ENCODE assay signal across 28 cellular contexts in genomic region chr19:50981587-50982146, GRCh38. TPM values are rescaled to one million over a fixed set of nuclear protein-coding genes. Genes with fewer than 3 reads are reported as not detected.
"Had no signal": no experiment of that assay in that cellular context is flagged by ENCODE, and none has a peak within 500 bp of the region (broad histone marks: within the 10 kb centered on the region; RNA-seq: fewer than 3 reads in every experiment).

No MANE protein-coding gene starts in this region.

- H3K4me3 Mint-ChIP-seq: activated CD4-positive, alpha-beta memory T cell treated with anti-CD3 and anti-CD28 coated beads, Interleukin-2, amount 10 ng/mL, durations not matched to agents 7 days and 5 days; activated CD4-positive, alpha-beta T cell treated with anti-CD3 and anti-CD28 coated beads, Interleukin-2, amount 10 ng/mL, durations not matched to agents 24 days and 14 days; activated naive CD4-positive, alpha-beta T cell treated with anti-CD3 and anti-CD28 coated beads, Interleukin-2, amount 10 ng/mL, durations not matched to agents 7 days and 5 days; activated naive CD8-positive, alpha-beta T cell treated with anti-CD3 and anti-CD28 coated beads, Interleukin-2, amount 50 U/mL, for 24 hours; activated T-cell treated with anti-CD3 and anti-CD28 coated beads, Interleukin-2, amount 50 U/mL, for 72 hours; immature natural killer cell; nephron had no signal

- ATAC-seq: activated CD4-positive, CD25-positive, alpha-beta regulatory T cell treated with anti-CD3 and anti-CD28 coated beads, Interleukin-2, amount 50 U/mL, for 24 hours; activated naive CD8-positive, alpha-beta T cell treated with anti-CD3 and anti-CD28 coated beads, Interleukin-2, amount 50 U/mL, for 24 hours; activated T-cell treated with anti-CD3 and anti-CD28 coated beads, Interleukin-2, amount 50 U/mL, for 72 hours; left lung; stimulated activated naive CD8-positive, alpha-beta T cell treated with anti-CD3 and anti-CD28 coated beads, Interleukin-15, Interleukin-2, amounts not matched to agents 100 U/mL and 50 U/mL, for 24 hours had no signal

- H3K9me3 Mint-ChIP-seq: activated CD4-positive, alpha-beta memory T cell treated with anti-CD3 and anti-CD28 coated beads, Interleukin-2, amount 10 ng/mL, durations not matched to agents 7 days and 5 days; activated CD4-positive, alpha-beta T cell treated with anti-CD3 and anti-CD28 coated beads, Interleukin-2, amount 10 ng/mL, durations not matched to agents 24 days and 14 days; activated naive CD4-positive, alpha-beta T cell treated with anti-CD3 and anti-CD28 coated beads, Interleukin-2, amount 10 ng/mL, durations not matched to agents 7 days and 5 days; activated naive CD8-positive, alpha-beta T cell treated with anti-CD3 and anti-CD28 coated beads, Interleukin-2, amount 50 U/mL, for 24 hours; activated T-cell treated with anti-CD3 and anti-CD28 coated beads, Interleukin-2, amount 50 U/mL, for 72 hours; nephron had no signal

- H3K4me1 Mint-ChIP-seq: activated CD4-positive, alpha-beta memory T cell treated with anti-CD3 and anti-CD28 coated beads, Interleukin-2, amount 10 ng/mL, durations not matched to agents 7 days and 5 days; activated CD4-positive, alpha-beta T cell treated with anti-CD3 and anti-CD28 coated beads, Interleukin-2, amount 10 ng/mL, durations not matched to agents 24 days and 14 days; activated naive CD4-positive, alpha-beta T cell treated with anti-CD3 and anti-CD28 coated beads, Interleukin-2, amount 10 ng/mL, durations not matched to agents 7 days and 5 days; activated naive CD8-positive, alpha-beta T cell treated with anti-CD3 and anti-CD28 coated beads, Interleukin-2, amount 50 U/mL, for 24 hours; immature natural killer cell had no signal

- H3K4me3 ChIP-seq: cardiac muscle cell, hepatocyte, left lung, lung, prostate gland, thyroid gland had no signal

- H3K36me3 ChIP-seq: cardiac muscle cell, left lung, prostate gland, thyroid gland had no signal

- H3K4me1 ChIP-seq: left lung, prostate gland, thyroid gland had no signal

- H3K27ac ChIP-seq: cardiac muscle cell, hepatocyte, left lung, prostate gland, thyroid gland, VCaP had no signal

- H3K27ac Mint-ChIP-seq: activated CD4-positive, alpha-beta memory T cell treated with anti-CD3 and anti-CD28 coated beads, Interleukin-2, amount 10 ng/mL, durations not matched to agents 7 days and 5 days; activated CD4-positive, alpha-beta T cell treated with anti-CD3 and anti-CD28 coated beads, Interleukin-2, amount 10 ng/mL, durations not matched to agents 24 days and 14 days; activated naive CD4-positive, alpha-beta T cell treated with anti-CD3 and anti-CD28 coated beads, Interleukin-2, amount 10 ng/mL, durations not matched to agents 7 days and 5 days; activated naive CD8-positive, alpha-beta T cell treated with anti-CD3 and anti-CD28 coated beads, Interleukin-2, amount 50 U/mL, for 24 hours; activated T-cell treated with anti-CD3 and anti-CD28 coated beads, Interleukin-2, amount 50 U/mL, for 72 hours; nephron had no signal

- H3K9me3 ChIP-seq: left lung, prostate gland, thyroid gland had no signal

- H2AFZ ChIP-seq: hepatocyte had no signal

- H3K4me2 ChIP-seq: hepatocyte had no signal

- DNase-seq: activated CD4-positive, alpha-beta memory T cell treated with anti-CD3 and anti-CD28 coated beads, Interleukin-2, amount 10 ng/mL, durations not matched to agents 7 days and 5 days; activated CD4-positive, alpha-beta T cell treated with anti-CD3 and anti-CD28 coated beads, Interleukin-2, amount 10 ng/mL, durations not matched to agents 24 days and 14 days; activated effector memory CD4-positive, alpha-beta T cell treated with Interleukin-2 at 50 U/mL for 16 hours; activated naive CD4-positive, alpha-beta T cell treated with anti-CD3 and anti-CD28 coated beads, Interleukin-2, amount 10 ng/mL, durations not matched to agents 7 days and 5 days; activated naive CD8-positive, alpha-beta T cell treated with anti-CD3 and anti-CD28 coated beads, Interleukin-2, amount 50 U/mL, for 24 hours; activated T-cell treated with anti-CD3 and anti-CD28 coated beads, Interleukin-2, amount 50 U/mL, for 72 hours; erythroblast; glutamatergic neuron; immature natural killer cell; kidney glomerular epithelial cell; left lung; midbrain; occipital lobe; stimulated activated CD4-positive, alpha-beta T cell treated with anti-CD3 and anti-CD28 coated beads, Interleukin-4, amount 100 ng/mL, for 24 hours; stimulated activated naive CD8-positive, alpha-beta T cell treated with anti-CD3 and anti-CD28 coated beads, Interleukin-15, Interleukin-2, amounts not matched to agents 100 U/mL and 50 U/mL, for 24 hours; substantia nigra; thyroid gland had no signal

- H3K27me3 ChIP-seq: thyroid gland had no signal

- H3K36me3 Mint-ChIP-seq: activated naive CD4-positive, alpha-beta T cell treated with anti-CD3 and anti-CD28 coated beads, Interleukin-2, amount 10 ng/mL, durations not matched to agents 7 days and 5 days had no signal

- H3K79me2 ChIP-seq: hepatocyte had no signal

RNA-seq across cellular contexts. Expression of gene KLK7, which starts 2.0 kb away (rescaled TPM):
- total RNA-seq: activated CD4-positive, alpha-beta memory T cell treated with anti-CD3 and anti-CD28 coated beads, Interleukin-2, amount 10 ng/mL, durations not matched to agents 7 days and 5 days; activated CD4-positive, alpha-beta T cell treated with anti-CD3 and anti-CD28 coated beads, Interleukin-2, amount 10 ng/mL, durations not matched to agents 24 days and 14 days; activated T-cell treated with anti-CD3 and anti-CD28 coated beads, Interleukin-2, amount 50 U/mL, for 72 hours; cardiac muscle cell; chondrocyte; frontal cortex; occipital lobe; T-helper 2 cell treated with Interferon-gamma antibody and Interleukin-4, amounts not matched to agents 100 ng/mL and 5 ng/mL, for 36 hours had no signal
- polyA plus RNA-seq: immature natural killer cell had no signal

RNA-seq across cellular contexts. Expression of gene KLK6, which starts 12.3 kb away (rescaled TPM):
- total RNA-seq: activated CD4-positive, alpha-beta memory T cell treated with anti-CD3 and anti-CD28 coated beads, Interleukin-2, amount 10 ng/mL, durations not matched to agents 7 days and 5 days; activated CD4-positive, alpha-beta T cell treated with anti-CD3 and anti-CD28 coated beads, Interleukin-2, amount 10 ng/mL, durations not matched to agents 24 days and 14 days; activated T-cell treated with anti-CD3 and anti-CD28 coated beads, Interleukin-2, amount 50 U/mL, for 72 hours; chondrocyte; frontal cortex; left lung; lung; occipital lobe; T-helper 2 cell treated with Interferon-gamma antibody and Interleukin-4, amounts not matched to agents 100 ng/mL and 5 ng/mL, for 36 hours; thyroid gland; urinary bladder had no signal
- polyA plus RNA-seq: immature natural killer cell, lung, urinary bladder had no signal

RNA-seq across cellular contexts. Expression of gene KLK8, which starts 19.7 kb away (rescaled TPM):
- total RNA-seq: activated CD4-positive, alpha-beta memory T cell treated with anti-CD3 and anti-CD28 coated beads, Interleukin-2, amount 10 ng/mL, durations not matched to agents 7 days and 5 days; activated CD4-positive, alpha-beta T cell treated with anti-CD3 and anti-CD28 coated beads, Interleukin-2, amount 10 ng/mL, durations not matched to agents 24 days and 14 days; activated T-cell treated with anti-CD3 and anti-CD28 coated beads, Interleukin-2, amount 50 U/mL, for 72 hours; cardiac muscle cell; chondrocyte; frontal cortex; left lung; lung; occipital lobe; prostate gland; T-helper 2 cell treated with Interferon-gamma antibody and Interleukin-4, amounts not matched to agents 100 ng/mL and 5 ng/mL, for 36 hours; urinary bladder had no signal
- polyA plus RNA-seq: cardiac muscle cell, immature natural killer cell, urinary bladder had no signal

RNA-seq across cellular contexts. Expression of gene KLK5, which starts 28.8 kb away (rescaled TPM):
- total RNA-seq: activated CD4-positive, alpha-beta memory T cell treated with anti-CD3 and anti-CD28 coated beads, Interleukin-2, amount 10 ng/mL, durations not matched to agents 7 days and 5 days; activated CD4-positive, alpha-beta T cell treated with anti-CD3 and anti-CD28 coated beads, Interleukin-2, amount 10 ng/mL, durations not matched to agents 24 days and 14 days; activated T-cell treated with anti-CD3 and anti-CD28 coated beads, Interleukin-2, amount 50 U/mL, for 72 hours; cardiac muscle cell; frontal cortex; hepatocyte; occipital lobe; T-helper 2 cell treated with Interferon-gamma antibody and Interleukin-4, amounts not matched to agents 100 ng/mL and 5 ng/mL, for 36 hours; urinary bladder had no signal
- polyA plus RNA-seq: cardiac muscle cell, immature natural killer cell, urinary bladder had no signal

RNA-seq across cellular contexts. Expression of gene KLK10, which starts 37.8 kb away (rescaled TPM):
- total RNA-seq: activated CD4-positive, alpha-beta memory T cell treated with anti-CD3 and anti-CD28 coated beads, Interleukin-2, amount 10 ng/mL, durations not matched to agents 7 days and 5 days; activated CD4-positive, alpha-beta T cell treated with anti-CD3 and anti-CD28 coated beads, Interleukin-2, amount 10 ng/mL, durations not matched to agents 24 days and 14 days; activated T-cell treated with anti-CD3 and anti-CD28 coated beads, Interleukin-2, amount 50 U/mL, for 72 hours; chondrocyte; frontal cortex; occipital lobe; T-helper 2 cell treated with Interferon-gamma antibody and Interleukin-4, amounts not matched to agents 100 ng/mL and 5 ng/mL, for 36 hours; urinary bladder had no signal
- polyA plus RNA-seq: cardiac muscle cell, immature natural killer cell had no signal
